In the genomic region with DNA sequence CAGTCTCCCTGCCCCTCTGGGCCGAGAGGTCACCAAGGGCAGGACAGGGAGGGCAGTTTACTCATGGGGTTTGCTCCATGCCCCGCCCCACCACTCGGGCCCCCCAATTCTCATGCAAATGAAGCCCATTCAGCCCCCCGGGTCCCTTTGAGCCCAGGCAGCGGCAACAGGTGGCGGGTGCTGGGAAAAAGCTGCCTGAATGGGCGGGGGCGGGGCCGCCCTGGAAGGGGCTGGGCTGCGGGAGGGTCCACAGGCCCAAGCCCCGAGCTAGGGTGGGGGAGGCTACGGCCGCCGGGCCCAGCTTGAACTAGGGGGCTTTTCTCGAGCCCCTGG, we compare ENCODE assay signal across 17 cellular contexts. TPM values are rescaled to one million over a fixed set of nuclear protein-coding genes. Genes with fewer than 3 reads are reported as not detected.
DNase-seq lines count a peak whose midpoint lies in the region; FAIRE-seq and TF ChIP-seq lines count a peak whose summit lies in the region.
"Had no signal": no experiment of that assay in that cellular context is flagged by ENCODE, and none has a peak within 500 bp of the region (broad histone marks: within the 10 kb centered on the region; RNA-seq: fewer than 3 reads in every experiment).

No MANE protein-coding gene starts in this region.

- peaks cover 14% of the 10 kb centered on the region for H3K27me3 ChIP-seq in HUES48 (ENCODE audit: control insufficient read depth, insufficient read depth, low read length)
- no peaks in the 10 kb centered on the region for H3K27me3 ChIP-seq in neuronal stem cell (ENCODE audit: control insufficient read depth in 3 of 3, insufficient read depth in 3 of 3, low read depth in 1 of 3, low read length in 3 of 3)

- no peak overlapping the region for H3K4ac ChIP-seq in neuronal stem cell (ENCODE audit: low read length)

- peaks cover 20 to 55% (median 52%) of the 10 kb centered on the region in 3 donors for H3K27me3 Mint-ChIP-seq in immature natural killer cell (ENCODE audit: low read depth in 3 of 3)
- H3K27me3 Mint-ChIP-seq: stimulated activated naive B cell treated with anti-CD40 and anti-IgM and Interleukin-4, amounts not matched to agents 10 μg/mL and 1 μg/mL and 100 μg/mL, for 72 hours had no signal

- TF ChIP-seq CTCF in C4-2B (conservative IDR thresholded peaks at IDR 0.05) (no peak), D721Med (IDR thresholded peaks at IDR 0.05; ENCODE audit: insufficient read depth, missing control alignments) (no peak)

- H3K79me1 ChIP-seq in neuronal stem cell (ENCODE audit: low read depth, low read length) = peaks cover 40% of the 10 kb centered on the region

- H3K4me3 ChIP-seq in HUES48 (ENCODE audit: low read depth, low read length) (no peak overlapping the region; the same call in 1 of the 2 replicates), neuronal stem cell (ENCODE audit: low read length in 2 of 2) (peak overlapping the region in 1 of 2 donors; percentile 96)

- peaks cover 63% of the 10 kb centered on the region for H3K4me1 ChIP-seq in HUES48 (ENCODE audit: control insufficient read depth, insufficient read depth, low read length)
- peaks cover 55 to 64% of the 10 kb centered on the region in 2 donors for H3K4me1 ChIP-seq in neuronal stem cell (ENCODE audit: control insufficient read depth in 2 of 2, insufficient read depth in 1 of 2, low read depth in 1 of 2, low read length in 2 of 2)
- H3K4me1 ChIP-seq: parathyroid adenoma had no signal

- peak overlapping the region; percentile 89 for H2BK120ac ChIP-seq in neuronal stem cell (ENCODE audit: low read depth, low read length)

- no peak for FAIRE-seq in D721Med (lab: Jason Lieb, UNC)

- no peaks in the 10 kb centered on the region for H3K9me3 Mint-ChIP-seq in immature natural killer cell
- H3K9me3 Mint-ChIP-seq: CD8-positive, alpha-beta T cell; stimulated activated naive B cell treated with anti-CD40 and anti-IgM and Interleukin-4, amounts not matched to agents 10 μg/mL and 1 μg/mL and 100 μg/mL, for 72 hours had no signal

- peak overlapping the region; percentile 100 for H2BK15ac ChIP-seq in neuronal stem cell (ENCODE audit: low read length)

- H3K23ac ChIP-seq in neuronal stem cell (ENCODE audit: low read depth, low read length, poor library complexity) = no peak overlapping the region

- POLR2A ChIA-PET in HEK293T (lab: Yijun Ruan, JAX) = no interaction called here

- peak overlapping the region in 2 of 6 donors; percentile 17 to 57 for H3K27ac Mint-ChIP-seq in immature natural killer cell
- H3K27ac Mint-ChIP-seq: CD8-positive, alpha-beta T cell; stimulated activated naive B cell treated with anti-CD40 and anti-IgM and Interleukin-4, amounts not matched to agents 10 μg/mL and 1 μg/mL and 100 μg/mL, for 72 hours had no signal

- WGBS in neuronal stem cell (ENCODE audit: extremely low coverage in 2 of 2, insufficient read length in 2 of 2, insufficient replicate concordance in 1 of 2), 2 donors = no CpG with 5 or more reads among the region's 15 CpGs

- peak overlapping the region; percentile 97 for H2BK5ac ChIP-seq in neuronal stem cell (ENCODE audit: low read length)

- peaks cover 33% of the 10 kb centered on the region for H3K36me3 ChIP-seq in HUES48 (ENCODE audit: control insufficient read depth, insufficient read depth, low read length)
- H3K36me3 ChIP-seq in neuronal stem cell (replicated peaks in 1 of 2; ENCODE audit: control insufficient read depth in 2 of 2, insufficient read depth in 2 of 2, low read length in 2 of 2) = peaks cover 47 to 55% of the 10 kb centered on the region in 2 donors

- peak overlapping the region; percentile 91 for H3K4me2 ChIP-seq in neuronal stem cell (ENCODE audit: insufficient read depth, low read length, poor library complexity, severe bottlenecking)

- CTCF ChIA-PET in HEK293T (lab: Yijun Ruan, JAX) = no interaction called here

- DNase-seq in ecto neural progenitor cell (ENCODE audit: low spot score) (peak; percentile 85), neuronal stem cell (ENCODE audit: low spot score) (peak; percentile 91), D721Med (ENCODE audit: insufficient read length, low spot score) (no peak), HEK293T (ENCODE audit: extremely low spot score) (no peak), immature natural killer cell (no peak), HK-2 (ENCODE audit: unreplicated experiment) (no peak)
- DNase-seq: activated CD4-positive, CD25-positive, alpha-beta regulatory T cell; activated T-cell treated with anti-CD3 and anti-CD28 coated beads for 4 hours; effector CD8-positive, alpha-beta T cell; NCI-H524 treated with DMSO at 0.1 percent for 48 hours; stimulated activated CD4-positive, alpha-beta T cell treated with anti-CD3 and anti-CD28 coated beads, Interleukin-2, amount 100 ng/mL, for 48 hours; stimulated activated naive B cell treated with anti-CD40 and anti-IgM and Interleukin-4, amounts not matched to agents 10 μg/mL and 1 μg/mL and 100 μg/mL, for 72 hours had no signal

- H3K4me3 Mint-ChIP-seq in immature natural killer cell = no peak overlapping the region

- H3K14ac ChIP-seq in neuronal stem cell (ENCODE audit: low read length) = no peak overlapping the region

- H3K9ac ChIP-seq in HUES48 (ENCODE audit: low read depth, low read length) = no peak overlapping the region
- H3K9ac ChIP-seq in neuronal stem cell (ENCODE audit: low read depth, low read length, poor library complexity) = peak overlapping the region; percentile 92
- H3K9ac ChIP-seq: parathyroid adenoma had no signal

- peak overlapping the region; percentile 99 for H3K18ac ChIP-seq in neuronal stem cell (ENCODE audit: low read length)

- H2AFZ ChIP-seq in neuronal stem cell (ENCODE audit: low read length) = no peak overlapping the region
- H2AFZ ChIP-seq: parathyroid adenoma had no signal

- H2BK12ac ChIP-seq in neuronal stem cell (ENCODE audit: low read length) = no peak overlapping the region

- H3K36me3 Mint-ChIP-seq in immature natural killer cell = peaks cover 4 to 5% (median 5%) of the 10 kb centered on the region in 3 donors

- H4K8ac ChIP-seq in neuronal stem cell (ENCODE audit: low read depth, low read length) = no peak overlapping the region

- H3K9me3 ChIP-seq in HUES48 (ENCODE audit: control insufficient read depth, insufficient read depth, low read length) = no peaks in the 10 kb centered on the region
- no peaks in the 10 kb centered on the region for H3K9me3 ChIP-seq in neuronal stem cell (replicated peaks in 1 of 2; ENCODE audit: control insufficient read depth in 2 of 2, insufficient read depth in 1 of 2, low read depth in 1 of 2, low read length in 2 of 2)

- H3K27ac ChIP-seq in C4-2B (peak overlapping the region; percentile 99), HUES48 (ENCODE audit: low read depth, low read length) (peak overlapping the region; percentile 93), neuronal stem cell (replicated peaks; ENCODE audit: low read length) (peak overlapping the region; percentile 97)
- H3K27ac ChIP-seq: parathyroid adenoma had no signal

- H2AK5ac ChIP-seq in neuronal stem cell (ENCODE audit: low read depth, low read length) = peak overlapping the region; percentile 100

- peaks cover 53 to 55% of the 10 kb centered on the region in 2 donors for H3K4me1 Mint-ChIP-seq in immature natural killer cell

- no peak overlapping the region for H4K91ac ChIP-seq in neuronal stem cell (ENCODE audit: low read depth, low read length, poor library complexity)

TF ChIP-seq in HEK293T, 16 proteins besides CTCF, POLR2A, EP300 and RAD21:
- TF ChIP-seq LEF1 (IDR thresholded peaks at IDR 0.05; ENCODE audit: borderline replicate concordance) (no peak), SUZ12 (IDR thresholded peaks at IDR 0.05) (no peak), FOXM1 (IDR thresholded peaks at IDR 0.05; ENCODE audit: borderline replicate concordance) (no peak), ARNT (IDR thresholded peaks at IDR 0.05) (no peak), ELF4 (IDR thresholded peaks at IDR 0.05) (no peak), NFRKB (IDR thresholded peaks at IDR 0.05) (no peak)
TF ChIP-seq in HEK293T: peak in this region for 0.

RNA-seq across cellular contexts. Expression of gene LFNG, which starts 5.2 kb away (rescaled TPM):
- polyA plus RNA-seq in neuronal stem cell (2013, experiment 1 of 2) = 84.0 TPM
- polyA plus RNA-seq in neuronal stem cell (2013, experiment 2 of 2) = 82.3 TPM
- 1 to 10 TPM; 2.2 to 2.6 (median 2.3) TPM for polyA plus RNA-seq in immature natural killer cell

RNA-seq across cellular contexts. Expression of gene BRAT1, which starts 30.6 kb away (rescaled TPM):
- polyA plus RNA-seq in neuronal stem cell (2013, experiment 1 of 2) = 18.7 TPM
- polyA plus RNA-seq in neuronal stem cell (2013, experiment 2 of 2) = 18.1 TPM
- 10 to 100 TPM; 15.0 to 42.4 (median 19.2) TPM for polyA plus RNA-seq in immature natural killer cell

RNA-seq across cellular contexts. Expression of gene IQCE, which starts 34.0 kb away (rescaled TPM):
- 10.4 TPM for polyA plus RNA-seq in neuronal stem cell (2013, experiment 1 of 2)
- 10.3 TPM for polyA plus RNA-seq in neuronal stem cell (2013, experiment 2 of 2)
- polyA plus RNA-seq in immature natural killer cell = 1 to 10 TPM in 2 of 3 donors, not detected in 1; 1.9 to 4.2 TPM

RNA-seq across cellular contexts. Expression of gene GRIFIN, which starts 48.6 kb away (rescaled TPM):
- not detected for polyA plus RNA-seq in neuronal stem cell (2013, experiment 1 of 2)
- not detected for polyA plus RNA-seq in neuronal stem cell (2013, experiment 2 of 2)
- not detected for polyA plus RNA-seq in immature natural killer cell
- polyA plus RNA-seq: liver had no signal

Comparison
In these comparisons a context has a peak if more than half of its experiments do, and no peak if none do; other contexts are left out.
1. DNase-seq: peak in ecto neural progenitor cell (single experiment) and neuronal stem cell (single experiment); none in D721Med (single experiment), HEK293T (single experiment), immature natural killer cell (0 of 3) and HK-2 (single experiment).
2. Peak in every context shown above with its lines, with median percentiles within 50 percentile points of each other: H3K27ac ChIP-seq.